Comparison of ENCODE assay signal across 8 cellular contexts in the genomic region with DNA sequence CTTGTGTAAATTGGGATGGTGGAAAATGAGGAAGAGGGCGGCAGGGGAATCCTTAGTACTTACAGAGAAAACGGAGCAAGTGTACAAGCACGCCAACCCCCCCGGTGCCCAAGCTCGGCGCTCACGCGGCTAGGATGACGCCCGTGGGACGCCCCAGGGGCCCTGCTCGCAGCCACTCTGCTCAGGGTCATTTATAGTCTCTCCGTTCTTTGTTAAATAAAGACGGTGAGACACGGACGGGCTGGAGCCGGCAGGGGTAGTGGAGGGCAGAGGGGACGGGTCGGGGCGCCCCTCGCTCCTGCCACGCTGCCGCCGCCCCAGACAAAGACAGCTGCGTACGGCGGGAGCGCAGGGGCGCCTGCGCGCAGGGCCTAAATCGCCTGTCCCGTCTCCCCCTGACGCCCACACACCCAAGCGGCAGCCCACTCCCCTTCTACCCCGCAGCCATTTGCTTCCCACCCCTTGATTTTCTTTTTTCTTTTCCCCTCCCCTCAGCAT. TPM values are rescaled to one million over a fixed set of nuclear protein-coding genes. Genes with fewer than 3 reads are reported as not detected.
DNase-seq lines count a peak whose midpoint lies in the region; ATAC-seq and TF ChIP-seq lines count a peak whose summit lies in the region.

No MANE protein-coding gene starts in this region.

- POLR2A ChIA-PET in activated CD8-positive, alpha-beta T cell treated with anti-CD3 and anti-CD28 coated beads, Interleukin-2, amount 10 ng/mL, durations not matched to agents 7 days and 5 days (lab: Charles Lee), result interaction anchor here (1.3 to 4.8 kb wide), 14 partner anchors 8 to 211 kb away, joined by 4 to 84 read pairs (median 18); partner anchors contain the start of genes MXD1 and PCBP1

- H3K9ac ChIP-seq in endodermal cell (ENCODE audit: extremely low read depth, low read length, poor library complexity, severe bottlenecking), result peak overlapping the region; percentile 92

- CTCF ChIA-PET in activated CD8-positive, alpha-beta T cell treated with anti-CD3 and anti-CD28 coated beads, Interleukin-2, amount 10 ng/mL, durations not matched to agents 7 days and 5 days (lab: Charles Lee), result interaction anchor here (0.8 to 3.7 kb wide), 13 partner anchors 8 to 54 kb away, joined by 3 to 23 read pairs (median 11); no protein-coding TSS in a partner anchor

- peaks cover 7% of the 10 kb centered on the region for H3K36me3 Mint-ChIP-seq in activated CD8-positive, alpha-beta T cell treated with anti-CD3 and anti-CD28 coated beads, Interleukin-2, amount 10 ng/mL, durations not matched to agents 7 days and 5 days (ENCODE audit: low read depth)
- no peaks in the 10 kb centered on the region for H3K36me3 Mint-ChIP-seq in endodermal cell (ENCODE audit: low read depth)
- H3K36me3 Mint-ChIP-seq in stimulated activated naive CD8-positive, alpha-beta T cell treated with anti-CD3 and anti-CD28 coated beads, Interleukin-15, Interleukin-2, amounts not matched to agents 100 ng/mL and 50 ng/mL, for 24 hours (ENCODE audit: low read depth), result peaks cover 10% of the 10 kb centered on the region

- no peaks in the 10 kb centered on the region for H3K27me3 Mint-ChIP-seq in activated CD8-positive, alpha-beta T cell treated with anti-CD3 and anti-CD28 coated beads, Interleukin-2, amount 10 ng/mL, durations not matched to agents 7 days and 5 days (ENCODE audit: low read depth)
- H3K27me3 Mint-ChIP-seq in endodermal cell (ENCODE audit: insufficient read depth), result no peaks in the 10 kb centered on the region
- H3K27me3 Mint-ChIP-seq in stimulated activated naive CD8-positive, alpha-beta T cell treated with anti-CD3 and anti-CD28 coated beads, Interleukin-15, Interleukin-2, amounts not matched to agents 100 ng/mL and 50 ng/mL, for 24 hours, result no peaks in the 10 kb centered on the region

- H3K27ac ChIP-seq in endodermal cell (ENCODE audit: low read depth, low read length) (peak overlapping the region; percentile 100), mesodermal cell (ENCODE audit: low read depth, low read length, severe bottlenecking) (peak overlapping the region; percentile 98)

- WGBS in endodermal cell (ENCODE audit: insufficient coverage in 1 of 2, insufficient read length in 1 of 2), 2 experiments, result 11 to 12% methylated on average over 5 to 36 of the region's 36 CpGs
- WGBS in mesodermal cell (ENCODE audit: insufficient coverage in 2 of 2), 2 experiments, result 2 to 9% methylated on average over 31 to 33 of the region's 36 CpGs

- no peaks in the 10 kb centered on the region for H3K36me3 ChIP-seq in BE2C
- no peaks in the 10 kb centered on the region for H3K36me3 ChIP-seq in endodermal cell (ENCODE audit: control insufficient read depth, insufficient read depth, low read length)
- no peaks in the 10 kb centered on the region for H3K36me3 ChIP-seq in mesodermal cell (ENCODE audit: control insufficient read depth, insufficient read depth, low read length)

- H3K4me1 ChIP-seq in BE2C (no peaks in the 10 kb centered on the region; the same call in 1 of the 2 replicates), endodermal cell (ENCODE audit: control insufficient read depth, insufficient read depth, low read length) (peaks cover 10% of the 10 kb centered on the region), mesodermal cell (ENCODE audit: control insufficient read depth, insufficient read depth, low read length, poor library complexity, severe bottlenecking) (peaks cover 23% of the 10 kb centered on the region)

- peak overlapping the region; percentile 99 for H3K27ac Mint-ChIP-seq in activated CD8-positive, alpha-beta T cell treated with anti-CD3 and anti-CD28 coated beads, Interleukin-2, amount 10 ng/mL, durations not matched to agents 7 days and 5 days
- H3K27ac Mint-ChIP-seq in endodermal cell, result peak overlapping the region; percentile 99
- peak overlapping the region; percentile 99 for H3K27ac Mint-ChIP-seq in stimulated activated naive CD8-positive, alpha-beta T cell treated with anti-CD3 and anti-CD28 coated beads, Interleukin-15, Interleukin-2, amounts not matched to agents 100 ng/mL and 50 ng/mL, for 24 hours

- TF ChIP-seq CTCF in BE2C (IDR thresholded peaks at IDR 0.05; ENCODE audit: low read depth, low read length) (no peak), endodermal cell (conservative IDR thresholded peaks at IDR 0.05) (no peak)

- no peaks in the 10 kb centered on the region for H3K9me3 Mint-ChIP-seq in activated CD8-positive, alpha-beta T cell treated with anti-CD3 and anti-CD28 coated beads, Interleukin-2, amount 10 ng/mL, durations not matched to agents 7 days and 5 days (ENCODE audit: insufficient read depth)
- no peaks in the 10 kb centered on the region for H3K9me3 Mint-ChIP-seq in endodermal cell
- no peaks in the 10 kb centered on the region for H3K9me3 Mint-ChIP-seq in stimulated activated naive CD8-positive, alpha-beta T cell treated with anti-CD3 and anti-CD28 coated beads, Interleukin-15, Interleukin-2, amounts not matched to agents 100 ng/mL and 50 ng/mL, for 24 hours

- ATAC-seq in GM19463 (IDR thresholded peaks at IDR 0.05; ENCODE audit: unreplicated experiment), result peak; percentile 40
- ATAC-seq in activated CD8-positive, alpha-beta T cell treated with anti-CD3 and anti-CD28 coated beads, Interleukin-2, amount 10 ng/mL, durations not matched to agents 7 days and 5 days, result peak; percentile 70
- no peak for ATAC-seq in GM19023 (IDR thresholded peaks at IDR 0.05; ENCODE audit: unreplicated experiment)

- H3K9me3 ChIP-seq in BE2C (no peaks in the 10 kb centered on the region), endodermal cell (ENCODE audit: control insufficient read depth, low read length) (no peaks in the 10 kb centered on the region), mesodermal cell (ENCODE audit: control insufficient read depth, low read length) (no peaks in the 10 kb centered on the region)

- peaks cover 78% of the 10 kb centered on the region for H3K4me1 Mint-ChIP-seq in activated CD8-positive, alpha-beta T cell treated with anti-CD3 and anti-CD28 coated beads, Interleukin-2, amount 10 ng/mL, durations not matched to agents 7 days and 5 days (ENCODE audit: low read depth)
- peaks cover 33% of the 10 kb centered on the region for H3K4me1 Mint-ChIP-seq in endodermal cell
- peaks cover 91% of the 10 kb centered on the region for H3K4me1 Mint-ChIP-seq in stimulated activated naive CD8-positive, alpha-beta T cell treated with anti-CD3 and anti-CD28 coated beads, Interleukin-15, Interleukin-2, amounts not matched to agents 100 ng/mL and 50 ng/mL, for 24 hours (ENCODE audit: low read depth)

- DNase-seq in BE2C (peak; percentile 55), NCI-H2171 (lab: John Stamatoyannopoulos, UW) (peak; percentile 76), endodermal cell (peak; percentile 79)
- DNase-seq in activated CD8-positive, alpha-beta T cell treated with anti-CD3 and anti-CD28 coated beads, Interleukin-2, amount 10 ng/mL, durations not matched to agents 7 days and 5 days, result peak; percentile 69

- H3K27me3 ChIP-seq in BE2C (no peaks in the 10 kb centered on the region), endodermal cell (ENCODE audit: control insufficient read depth, insufficient read depth, low read length, poor library complexity, severe bottlenecking) (no peaks in the 10 kb centered on the region)

- H3K4me3 Mint-ChIP-seq in activated CD8-positive, alpha-beta T cell treated with anti-CD3 and anti-CD28 coated beads, Interleukin-2, amount 10 ng/mL, durations not matched to agents 7 days and 5 days, result peak overlapping the region; percentile 90
- peak overlapping the region; percentile 87 for H3K4me3 Mint-ChIP-seq in endodermal cell
- H3K4me3 Mint-ChIP-seq in stimulated activated naive CD8-positive, alpha-beta T cell treated with anti-CD3 and anti-CD28 coated beads, Interleukin-15, Interleukin-2, amounts not matched to agents 100 ng/mL and 50 ng/mL, for 24 hours, result peak overlapping the region; percentile 92

- H3K4me3 ChIP-seq in BE2C (ENCODE audit: low read depth, low read length), result peak overlapping the region; percentile 77
- H3K4me3 ChIP-seq in endodermal cell (ENCODE audit: low read length), result peak overlapping the region; percentile 87
- H3K4me3 ChIP-seq in mesodermal cell (ENCODE audit: extremely low read depth, insufficient read depth, low read length, poor library complexity, severe bottlenecking), result peak overlapping the region; percentile 52

RNA-seq across cellular contexts. Expression of gene PCBP1, which starts 37.8 kb away (rescaled TPM):
- polyA plus RNA-seq in BE2C (2012; ENCODE audit: insufficient read depth, insufficient read length, low read depth), result 374 TPM
- 100 to 1,000 TPM; 516 to 518 TPM for total RNA-seq in activated CD8-positive, alpha-beta T cell treated with anti-CD3 and anti-CD28 coated beads, Interleukin-2, amount 10 ng/mL, durations not matched to agents 7 days and 5 days
- 100 to 1,000 TPM; 344 to 357 TPM for total RNA-seq in endodermal cell
- 354 TPM for polyA plus RNA-seq in endodermal cell (2013, experiment 1 of 2)
- 313 TPM for polyA plus RNA-seq in endodermal cell (2013, experiment 2 of 2)
- 305 TPM for polyA plus RNA-seq in mesodermal cell (2013, experiment 1 of 2)
- polyA plus RNA-seq in mesodermal cell (2013, experiment 2 of 2), result 286 TPM
